ENCODE assay signal across 1 cellular context in the genomic region with DNA sequence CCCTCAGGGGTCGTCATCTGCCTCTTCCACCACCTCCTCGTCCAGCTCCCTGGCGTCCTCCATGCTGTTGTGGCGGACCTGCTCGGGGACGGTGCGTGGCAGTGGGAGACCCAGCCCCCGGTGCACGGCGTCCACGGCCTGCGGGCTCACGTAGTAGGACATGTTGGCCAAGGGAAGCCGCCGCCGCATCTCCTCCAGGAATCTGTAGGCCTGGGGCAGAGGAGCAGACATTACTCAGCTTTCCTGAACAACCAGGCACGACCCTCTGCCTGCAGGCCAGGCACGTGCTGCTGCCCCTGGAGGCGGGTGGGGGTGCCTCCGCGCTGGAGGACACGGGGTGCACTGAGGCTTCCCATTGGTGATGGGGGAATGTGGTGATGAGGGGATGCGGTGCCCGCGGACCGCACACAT.
TF ChIP-seq lines count a peak whose summit lies in the region.

No MANE protein-coding gene starts in this region.

TF ChIP-seq in K562, 482 proteins besides CTCF, POLR2A, EP300 and RAD21:
- TF ChIP-seq GTF2F1 (IDR thresholded peaks at IDR 0.05; ENCODE audit: low read depth, low read length) (no peak), POLR2G (IDR thresholded peaks at IDR 0.05; ENCODE audit: low read depth, low read length) (peak; percentile 61)
- TF ChIP-seq, protein P1, sequence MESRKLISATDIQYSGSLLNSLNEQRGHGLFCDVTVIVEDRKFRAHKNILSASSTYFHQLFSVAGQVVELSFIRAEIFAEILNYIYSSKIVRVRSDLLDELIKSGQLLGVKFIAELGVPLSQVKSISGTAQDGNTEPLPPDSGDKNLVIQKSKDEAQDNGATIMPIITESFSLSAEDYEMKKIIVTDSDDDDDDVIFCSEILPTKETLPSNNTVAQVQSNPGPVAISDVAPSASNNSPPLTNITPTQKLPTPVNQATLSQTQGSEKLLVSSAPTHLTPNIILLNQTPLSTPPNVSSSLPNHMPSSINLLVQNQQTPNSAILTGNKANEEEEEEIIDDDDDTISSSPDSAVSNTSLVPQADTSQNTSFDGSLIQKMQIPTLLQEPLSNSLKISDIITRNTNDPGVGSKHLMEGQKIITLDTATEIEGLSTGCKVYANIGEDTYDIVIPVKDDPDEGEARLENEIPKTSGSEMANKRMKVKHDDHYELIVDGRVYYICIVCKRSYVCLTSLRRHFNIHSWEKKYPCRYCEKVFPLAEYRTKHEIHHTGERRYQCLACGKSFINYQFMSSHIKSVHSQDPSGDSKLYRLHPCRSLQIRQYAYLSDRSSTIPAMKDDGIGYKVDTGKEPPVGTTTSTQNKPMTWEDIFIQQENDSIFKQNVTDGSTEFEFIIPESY (CRISPR knock-in tag; IDR thresholded peaks at IDR 0.05): peak; percentile 62; the same call in 1 of the 2 replicates
